ENCODE assay signal across 8 cellular contexts in genomic region chr2:128026422-128027277, GRCh38. TPM values are rescaled to one million over a fixed set of nuclear protein-coding genes. Genes with fewer than 3 reads are reported as not detected.
DNase-seq lines count a peak whose midpoint lies in the region; ATAC-seq and TF ChIP-seq lines count a peak whose summit lies in the region.

No MANE protein-coding gene starts in this region.

- no peak for DNase-seq in left ventricle myocardium inferior
- DNase-seq in Right ventricle myocardium superior = no peak
- peak; percentile 26 for DNase-seq in choroid plexus epithelial cell (ENCODE audit: low read depth)
- no peak for DNase-seq in NCI-H2107 (lab: John Stamatoyannopoulos, UW)
- no peak for DNase-seq in activated CD8-positive, alpha-beta memory T cell treated with anti-CD3 and anti-CD28 coated beads for 24 hours

- peak overlapping the region; percentile 99 for H3K4me2 ChIP-seq in Loucy (ENCODE audit: low read depth, low read length, poor library complexity, severe bottlenecking)

- H3K4me3 ChIP-seq in left ventricle myocardium inferior (peak overlapping the region; percentile 98), Loucy (ENCODE audit: low read length, poor library complexity, severe bottlenecking) (peak overlapping the region; percentile 97), choroid plexus epithelial cell (ENCODE audit: low read depth, low read length) (peak overlapping the region; percentile 86), mucosa of rectum (ENCODE audit: low read length in 2 of 2) (peak overlapping the region; percentile 77 to 84)

- peaks cover 48% of the 10 kb centered on the region for H3K79me2 ChIP-seq in Loucy (ENCODE audit: insufficient read depth, low read length)

- H3K27ac ChIP-seq in left ventricle myocardium inferior (replicated peaks) = peak overlapping the region; percentile 99
- peak overlapping the region; percentile 29 to 38 for H3K27ac ChIP-seq in mucosa of rectum (ENCODE audit: low read depth in 2 of 2, low read length in 2 of 2)

- H3K9me3 ChIP-seq in left ventricle myocardium inferior (replicated peaks) (no peaks in the 10 kb centered on the region), Loucy (ENCODE audit: insufficient read depth, low read depth, low read length) (no peaks in the 10 kb centered on the region), mucosa of rectum (ENCODE audit: control insufficient read depth in 2 of 2, low read length in 2 of 2) (no peaks in the 10 kb centered on the region)

- peaks cover 23% of the 10 kb centered on the region for H4K20me1 ChIP-seq in Loucy (ENCODE audit: insufficient read depth, low read length, poor library complexity, severe bottlenecking)

- H3K9ac ChIP-seq in Loucy (ENCODE audit: low read depth, low read length, poor library complexity, severe bottlenecking) (peak overlapping the region; percentile 92), mucosa of rectum (ENCODE audit: low read depth in 1 of 2, low read length in 2 of 2) (peak overlapping the region in 1 of 2 donors; percentile 84)

- TF ChIP-seq CTCF in left ventricle myocardium inferior (IDR thresholded peaks at IDR 0.05; ENCODE audit: borderline replicate concordance) (no peak), Loucy (conservative IDR thresholded peaks at IDR 0.05; ENCODE audit: low read length) (no peak), choroid plexus epithelial cell (conservative IDR thresholded peaks at IDR 0.05; ENCODE audit: low read depth, low read length) (no peak)

- ATAC-seq in Right ventricle myocardium superior (ENCODE audit: poor library complexity) (no peak), HG03565 (IDR thresholded peaks at IDR 0.05; ENCODE audit: unreplicated experiment) (no peak)

- peaks cover 13% of the 10 kb centered on the region for H3K36me3 ChIP-seq in left ventricle myocardium inferior
- H3K36me3 ChIP-seq in Loucy (ENCODE audit: insufficient read depth, low read length) = no peaks in the 10 kb centered on the region
- peaks cover 4 to 7% of the 10 kb centered on the region in 2 donors for H3K36me3 ChIP-seq in mucosa of rectum (ENCODE audit: control insufficient read depth in 2 of 2, insufficient read depth in 2 of 2, low read length in 2 of 2)

- intact Hi-C loops in left ventricle myocardium inferior (cut with micrococcal nuclease) = no loop called here
- intact Hi-C loops in Right ventricle myocardium superior (cut with DNase I) = loop anchor here (10.0 kb wide), 1 partner anchor 132 kb away; no protein-coding TSS in a partner anchor

- no peaks in the 10 kb centered on the region for H3F3A ChIP-seq in Loucy (ENCODE audit: low read depth)

- H3K9me2 ChIP-seq in Loucy (replicated peaks; ENCODE audit: low read depth, low read length) = no peaks in the 10 kb centered on the region

- H2AFZ ChIP-seq in Loucy (ENCODE audit: low read length) = peak overlapping the region; percentile 82

- peaks cover 33% of the 10 kb centered on the region for H3K4me1 ChIP-seq in left ventricle myocardium inferior
- H3K4me1 ChIP-seq in Loucy (ENCODE audit: insufficient read depth, low read length, poor library complexity, severe bottlenecking) = peaks cover 25% of the 10 kb centered on the region
- H3K4me1 ChIP-seq in mucosa of rectum (ENCODE audit: control insufficient read depth in 2 of 2, insufficient read depth in 2 of 2, low read length in 2 of 2) = peaks cover 5 to 13% of the 10 kb centered on the region in 2 donors

- H3K27me3 ChIP-seq in left ventricle myocardium inferior (ENCODE audit: low read depth) (no peaks in the 10 kb centered on the region), Loucy (ENCODE audit: insufficient read depth, low read length, poor library complexity, severe bottlenecking) (peaks cover 4% of the 10 kb centered on the region), mucosa of rectum (ENCODE audit: control insufficient read depth in 2 of 2, insufficient read depth in 2 of 2, low read length in 2 of 2) (no peaks in the 10 kb centered on the region)

RNA-seq across cellular contexts. Expression of gene SAP130, which starts 1.2 kb away (rescaled TPM):
- total RNA-seq in left ventricle myocardium inferior (14.2 TPM), Right ventricle myocardium superior (13.0 TPM)
